ENCODE assay signal across 8 cellular contexts in genomic region chr16:21950782-21951521, GRCh38. TPM values are rescaled to one million over a fixed set of nuclear protein-coding genes. Genes with fewer than 3 reads are reported as not detected.
DNase-seq lines count a peak whose midpoint lies in the region; ATAC-seq, FAIRE-seq and TF ChIP-seq lines count a peak whose summit lies in the region.

No MANE protein-coding gene starts in this region.

- no peak overlapping the region for H3K56ac ChIP-seq in H1 (replicated peaks; ENCODE audit: insufficient read length, low read depth, low read length)

- TF ChIP-seq EP300 in H1 (IDR thresholded peaks at IDR 0.05; ENCODE audit: borderline replicate concordance in 1 of 2, low read depth in 2 of 2, low read length in 2 of 2), result no peak

- no peaks in the 10 kb centered on the region for H3K27me3 ChIP-seq in BLaER1 treated with 17β-estradiol and CSF1 and Interleukin-3, amounts not matched to agents 10 nM and 100 nM
- no peaks in the 10 kb centered on the region for H3K27me3 ChIP-seq in SJCRH30
- no peaks in the 10 kb centered on the region; a peak in 1 of 7 replicates for H3K27me3 ChIP-seq in H1 (replicated peaks in 1 of 4; ENCODE audit: control insufficient read depth in 3 of 4, extremely low read depth in 1 of 4, insufficient read depth in 3 of 4, low read length in 3 of 4)

- no peaks in the 10 kb centered on the region for H3K9me3 Mint-ChIP-seq in progenitor cell of endocrine pancreas (ENCODE audit: low read depth)

- peaks cover 2% of the 10 kb centered on the region for H3K36me3 Mint-ChIP-seq in progenitor cell of endocrine pancreas (ENCODE audit: insufficient read depth)

- no peaks in the 10 kb centered on the region for H3K27me3 Mint-ChIP-seq in progenitor cell of endocrine pancreas

- peak overlapping the region; percentile 38 for H3K27ac Mint-ChIP-seq in progenitor cell of endocrine pancreas

- no peak for FAIRE-seq in H1 (lab: Jason Lieb, UNC)

- TF ChIP-seq CTCF in GM13976 (IDR thresholded peaks at IDR 0.05; ENCODE audit: borderline replicate concordance, control extremely low read depth, extremely low read depth, insufficient read depth, missing control alignments), result peak; percentile 49
- peak in 2 of 3 experiments; percentile 24 to 38; a peak in 2 of 4 replicates for TF ChIP-seq CTCF in H1 (IDR thresholded peaks at IDR 0.05; ENCODE audit: control extremely low read depth in 1 of 3, insufficient read depth in 1 of 3, low read depth in 1 of 3, low read length in 3 of 3)
- peak; percentile 42 for TF ChIP-seq CTCF in progenitor cell of endocrine pancreas (IDR thresholded peaks at IDR 0.05; ENCODE audit: unreplicated experiment)

- H2AK5ac ChIP-seq in H1 (ENCODE audit: low read depth, low read length), result no peak overlapping the region

- H3K18ac ChIP-seq in H1 (ENCODE audit: extremely low read depth, low read length), result no peak overlapping the region

- H3K79me1 ChIP-seq in H1 (ENCODE audit: low read depth, low read length), result peaks cover 4% of the 10 kb centered on the region

- H3K4me1 ChIP-seq in BLaER1 treated with 17β-estradiol and CSF1 and Interleukin-3, amounts not matched to agents 10 nM and 100 nM, result peaks cover 44 to 58% (median 51%) of the 10 kb centered on the region in 10 experiments
- H3K4me1 ChIP-seq in SJCRH30, result no peaks in the 10 kb centered on the region
- H3K4me1 ChIP-seq in H1 (replicated peaks in 1 of 4; ENCODE audit: control insufficient read depth in 3 of 4, insufficient read depth in 4 of 4, low read length in 3 of 4), result peaks cover 0 to 4% (median 1%) of the 10 kb centered on the region in 4 experiments; a peak in 3 of 7 replicates

- no peak overlapping the region for H2AFZ ChIP-seq in H1 (ENCODE audit: low read length)

- no peak overlapping the region for H3K4ac ChIP-seq in H1 (replicated peaks; ENCODE audit: insufficient read length, low read depth, low read length)

- peaks cover 16% of the 10 kb centered on the region for H3K4me1 Mint-ChIP-seq in progenitor cell of endocrine pancreas (ENCODE audit: low read depth)

- H3K23me2 ChIP-seq in H1 (ENCODE audit: low read depth, low read length), result peaks cover 12% of the 10 kb centered on the region

- no peak overlapping the region for H3K23ac ChIP-seq in H1 (ENCODE audit: insufficient read length)

- H4K8ac ChIP-seq in H1 (ENCODE audit: extremely low read depth, insufficient read depth, low read length), result no peak overlapping the region

- H3K9ac ChIP-seq in BLaER1 treated with 17β-estradiol and CSF1 and Interleukin-3, amounts not matched to agents 10 nM and 100 nM, result peak overlapping the region in 2 of 11 experiments; percentile 92 to 93; a peak in 1 of 22 replicates
- no peak overlapping the region for H3K9ac ChIP-seq in H1 (replicated peaks in 1 of 4; ENCODE audit: extremely low read depth in 1 of 4, low read depth in 3 of 4, low read length in 3 of 4)

- no peaks in the 10 kb centered on the region for H3K9me3 ChIP-seq in BLaER1 treated with 17β-estradiol and CSF1 and Interleukin-3, amounts not matched to agents 10 nM and 100 nM (replicated peaks in 1 of 11)
- H3K9me3 ChIP-seq in SJCRH30 (replicated peaks), result no peaks in the 10 kb centered on the region
- no peaks in the 10 kb centered on the region for H3K9me3 ChIP-seq in H1 (ENCODE audit: insufficient read depth in 2 of 2, low read depth in 1 of 2, low read length in 1 of 2)

- H2BK12ac ChIP-seq in H1 (ENCODE audit: low read depth, low read length), result no peak overlapping the region

- peak; percentile 31 for DNase-seq in GM13976 (ENCODE audit: low spot score)
- peak; percentile 7 to 23 for DNase-seq in SJCRH30
- no peak for DNase-seq in H1 (ENCODE audit: low read depth in 1 of 2, low spot score in 2 of 2)
- DNase-seq in progenitor cell of endocrine pancreas (ENCODE audit: low spot score, unreplicated experiment), result no peak
- DNase-seq in C1 segment of cervical spinal cord (lab: John Stamatoyannopoulos, UW), result no peak

- no peak overlapping the region for H2BK20ac ChIP-seq in H1 (ENCODE audit: low read length)

- H4K20me1 ChIP-seq in BLaER1 treated with 17β-estradiol and CSF1 and Interleukin-3, amounts not matched to agents 10 nM and 100 nM, result peaks cover 18 to 45% (median 30%) of the 10 kb centered on the region in 11 experiments; a peak in 17 of 22 replicates
- peaks cover 2 to 8% of the 10 kb centered on the region in 2 experiments for H4K20me1 ChIP-seq in H1 (replicated peaks in 1 of 2; ENCODE audit: control insufficient read depth in 1 of 2, insufficient read depth in 2 of 2, low read length in 2 of 2)

- H3K4me3 Mint-ChIP-seq in progenitor cell of endocrine pancreas (ENCODE audit: low read depth), result peak overlapping the region; percentile 52

- H2BK5ac ChIP-seq in H1 (ENCODE audit: low read depth, low read length), result no peak overlapping the region

- CTCF ChIA-PET in H1 (lab: Charles Lee; ENCODE audit: partially characterized antibody), result interaction anchor here (0.5 to 1.2 kb wide), 9 partner anchors 9 to 704 kb away, joined by 3 to 6 read pairs (median 3); no protein-coding TSS in a partner anchor

- POLR2A ChIA-PET in H1 (lab: Charles Lee; ENCODE audit: partially characterized antibody), result no interaction called here

- no peak overlapping the region for H2BK120ac ChIP-seq in H1 (replicated peaks; ENCODE audit: low read depth, low read length)

- H3K14ac ChIP-seq in H1 (ENCODE audit: insufficient read length), result no peak overlapping the region

- TF ChIP-seq RAD21 in H1 (IDR thresholded peaks at IDR 0.05 in 1 of 2, conservative IDR thresholded peaks at IDR 0.05 in 1 of 2; ENCODE audit: low read depth in 2 of 2, low read length in 2 of 2), result no peak; a peak in 2 of 4 replicates

- 87% methylated on average over 7 of the region's 7 CpGs; no CpG with 5 or more reads in 1 of the 2 experiments for WGBS in H1 (ENCODE audit: extremely low coverage in 1 of 2, insufficient coverage in 1 of 2, insufficient read length in 1 of 2, insufficient replicate concordance in 2 of 2, low coverage in 1 of 2, low lambda C conversion rate in 2 of 2, missing lambda C conversion rate in 1 of 2), 2 experiments

- H4K91ac ChIP-seq in H1 (replicated peaks; ENCODE audit: insufficient read length, low read length), result no peak overlapping the region

- in situ Hi-C loops in GM13976 (cut with MboI; ENCODE audit: low sequenced_read_pairs, unreplicated experiment), result no loop called here

- H3K27ac ChIP-seq in BLaER1 treated with 17β-estradiol and CSF1 and Interleukin-3, amounts not matched to agents 10 nM and 100 nM, result no peak overlapping the region
- H3K27ac ChIP-seq in SJCRH30 (no peak overlapping the region), H1 (ENCODE audit: low read depth, low read length) (no peak overlapping the region)

- no peak for ATAC-seq in GM19452 (IDR thresholded peaks at IDR 0.05; ENCODE audit: unreplicated experiment)
- ATAC-seq in activated CD4-positive, CD25-positive, alpha-beta regulatory T cell treated with anti-CD3 and anti-CD28 coated beads, Interleukin-2, amount 50 U/mL, for 24 hours, result no peak

- H3K4me2 ChIP-seq in BLaER1 treated with 17β-estradiol and CSF1 and Interleukin-3, amounts not matched to agents 10 nM and 100 nM, result peak overlapping the region; percentile 82 to 98 (median 94)
- H3K4me2 ChIP-seq in H1 (ENCODE audit: insufficient read depth in 1 of 2, low read depth in 2 of 2, low read length in 2 of 2), result no peak overlapping the region; a peak in 1 of 4 replicates

- H3K79me2 ChIP-seq in H1 (ENCODE audit: control insufficient read depth in 1 of 2, insufficient read depth in 2 of 2, low read length in 2 of 2), result peaks cover 9 to 38% of the 10 kb centered on the region in 2 experiments

- peak overlapping the region in 1 of 10 experiments; percentile 91; a peak in 1 of 20 replicates for H3K4me3 ChIP-seq in BLaER1 treated with 17β-estradiol and CSF1 and Interleukin-3, amounts not matched to agents 10 nM and 100 nM
- H3K4me3 ChIP-seq in SJCRH30 (no peak overlapping the region), H1 (ENCODE audit: extremely low read depth in 1 of 4, insufficient read depth in 2 of 4, low read depth in 3 of 4, low read length in 4 of 4) (no peak overlapping the region)

- no peak overlapping the region for H4K5ac ChIP-seq in H1 (ENCODE audit: insufficient read length, low read depth, low read length)

- TF ChIP-seq POLR2A in H1 (IDR thresholded peaks at IDR 0.05; ENCODE audit: control extremely low read depth in 1 of 2, low read depth in 2 of 2, low read length in 2 of 2), result no peak

- peaks cover 2 to 10% (median 7%) of the 10 kb centered on the region in 11 experiments; a peak in 18 of 22 replicates for H3K36me3 ChIP-seq in BLaER1 treated with 17β-estradiol and CSF1 and Interleukin-3, amounts not matched to agents 10 nM and 100 nM
- H3K36me3 ChIP-seq in SJCRH30, result no peaks in the 10 kb centered on the region
- H3K36me3 ChIP-seq in H1 (ENCODE audit: control insufficient read depth in 2 of 4, insufficient read depth in 4 of 4, low read length in 3 of 4), result peaks cover 0 to 3% (median 0%) of the 10 kb centered on the region in 4 experiments; a peak in 1 of 8 replicates

- H2BK15ac ChIP-seq in H1 (ENCODE audit: low read length), result no peak overlapping the region

RNA-seq across cellular contexts. Expression of gene UQCRC2, which starts 2.2 kb away (rescaled TPM):
- total RNA-seq in SJCRH30 (2014; rRNA removed; shearing (Covaris generic)), result 166 and 169 TPM in 2 replicates
- 182 TPM in 2 replicates for total RNA-seq in H1 (2021; fragmentation: NEBNext Ultra II Directional; extraction: Animal tissue kit (Norgen Biotek cat#: 25700))
- 63.3 and 94.4 TPM in 2 replicates for polyA plus RNA-seq in H1 (2011; rRNA removed)
- 170 TPM for polyA plus RNA-seq in H1 (2011; cell fraction: cytosol; rRNA removed)
- 73.2 TPM for polyA plus RNA-seq in H1 (2011; cell fraction: nucleus; rRNA removed)
- polyA plus RNA-seq in H1 (2012, experiment 1 of 2), result 154 to 256 TPM (median 181 TPM) in 4 replicates
- polyA plus RNA-seq in H1 (2012, experiment 2 of 2), result 11.5 TPM
- polyA plus RNA-seq in H1 (2013, experiment 1 of 2), result 107 TPM
- polyA plus RNA-seq in H1 (2013, experiment 2 of 2), result 99.1 TPM
- 276 and 283 TPM in 2 replicates for polyA minus RNA-seq in H1 (2011; rRNA and poly(A)+ RNA removed)
- polyA minus RNA-seq in H1 (2011; cell fraction: cytosol; rRNA and poly(A)+ RNA removed), result 87.7 TPM
- 104 TPM for polyA minus RNA-seq in H1 (2011; cell fraction: nucleus; rRNA and poly(A)+ RNA removed)
- 196 and 198 TPM in 2 replicates for total RNA-seq in progenitor cell of endocrine pancreas

RNA-seq across cellular contexts. Expression of gene PDZD9, which starts 50.0 kb away (rescaled TPM):
- not detected in 2 replicates for total RNA-seq in SJCRH30 (2014; rRNA removed; shearing (Covaris generic))
- total RNA-seq in H1 (2021; fragmentation: NEBNext Ultra II Directional; extraction: Animal tissue kit (Norgen Biotek cat#: 25700)), result not detected in 2 replicates
- polyA plus RNA-seq in H1 (2011; rRNA removed), result not detected in 2 replicates
- polyA plus RNA-seq in H1 (2011; cell fraction: cytosol; rRNA removed), result not detected
- not detected for polyA plus RNA-seq in H1 (2011; cell fraction: nucleus; rRNA removed)
- polyA plus RNA-seq in H1 (2012, experiment 1 of 2), result not detected in 4 replicates
- not detected for polyA plus RNA-seq in H1 (2012, experiment 2 of 2)
- polyA plus RNA-seq in H1 (2013, experiment 1 of 2), result not detected
- polyA plus RNA-seq in H1 (2013, experiment 2 of 2), result not detected
- not detected in 2 replicates for polyA minus RNA-seq in H1 (2011; rRNA and poly(A)+ RNA removed)
- not detected for polyA minus RNA-seq in H1 (2011; cell fraction: cytosol; rRNA and poly(A)+ RNA removed)
- not detected for polyA minus RNA-seq in H1 (2011; cell fraction: nucleus; rRNA and poly(A)+ RNA removed)
- total RNA-seq in progenitor cell of endocrine pancreas, result not detected in 2 replicates

RNA-seq across cellular contexts. Expression of gene MOSMO, which starts 57.0 kb away (rescaled TPM):
- 12.1 and 12.5 TPM in 2 replicates for total RNA-seq in SJCRH30 (2014; rRNA removed; shearing (Covaris generic))
- 13.1 and 14.8 TPM in 2 replicates for total RNA-seq in H1 (2021; fragmentation: NEBNext Ultra II Directional; extraction: Animal tissue kit (Norgen Biotek cat#: 25700))
- polyA plus RNA-seq in H1 (2011; rRNA removed), result 7.8 and 8.6 TPM in 2 replicates
- 8.3 TPM for polyA plus RNA-seq in H1 (2011; cell fraction: cytosol; rRNA removed)
- polyA plus RNA-seq in H1 (2011; cell fraction: nucleus; rRNA removed), result 9.6 TPM
- polyA plus RNA-seq in H1 (2012, experiment 1 of 2), result 8.5 to 14.4 TPM (median 11.8 TPM) in 4 replicates
- polyA plus RNA-seq in H1 (2012, experiment 2 of 2), result 4.4 TPM
- polyA plus RNA-seq in H1 (2013, experiment 1 of 2), result 11.7 TPM
- polyA plus RNA-seq in H1 (2013, experiment 2 of 2), result 13.9 TPM
- 9.6 and 12.2 TPM in 2 replicates for polyA minus RNA-seq in H1 (2011; rRNA and poly(A)+ RNA removed)
- 9.3 TPM for polyA minus RNA-seq in H1 (2011; cell fraction: cytosol; rRNA and poly(A)+ RNA removed)
- polyA minus RNA-seq in H1 (2011; cell fraction: nucleus; rRNA and poly(A)+ RNA removed), result 17.6 TPM
- total RNA-seq in progenitor cell of endocrine pancreas, result 14.8 and 15.7 TPM in 2 replicates

Comparison
In these comparisons a context has a peak if more than half of its experiments do, and no peak if none do; other contexts are left out.
1. H3K4me2 ChIP-seq: peak in BLaER1 treated with 17β-estradiol and CSF1 and Interleukin-3, amounts not matched to agents 10 nM and 100 nM (11 of 11); none in H1 (0 of 2).
2. DNase-seq: peak in GM13976 (single experiment) and SJCRH30 (2 of 2); none in H1 (0 of 2), progenitor cell of endocrine pancreas (single experiment) and C1 segment of cervical spinal cord (0 of 14).
3. Peak in every context shown above with its lines, with median percentiles within 50 percentile points of each other: CTCF ChIP-seq.